ENCODE assay signal across 31 cellular contexts in the genomic region with DNA sequence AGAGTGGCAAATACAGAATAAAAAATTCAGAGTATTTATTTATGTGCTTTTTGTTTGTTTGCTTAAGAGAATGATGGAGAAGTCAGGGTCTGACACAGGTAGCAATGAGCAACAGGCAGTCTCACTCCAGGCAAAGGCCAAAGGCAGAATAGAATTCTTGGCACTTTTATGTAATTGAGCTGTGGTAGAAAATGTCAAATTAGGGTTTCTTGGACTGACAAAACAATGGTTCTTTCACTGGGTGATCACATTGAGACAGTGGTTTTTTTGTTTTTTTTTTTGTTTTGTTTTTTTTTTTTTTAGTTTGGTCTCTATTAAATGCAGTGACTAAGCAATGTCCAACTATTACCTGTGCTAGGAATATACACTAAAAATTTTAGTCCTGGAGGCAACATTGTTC. TPM values are rescaled to one million over a fixed set of nuclear protein-coding genes. Genes with fewer than 3 reads are reported as not detected.
"Had no signal": no experiment of that assay in that cellular context is flagged by ENCODE, and none has a peak within 500 bp of the region (broad histone marks: within the 10 kb centered on the region; RNA-seq: fewer than 3 reads in every experiment).

No MANE protein-coding gene starts in this region.

- ATAC-seq: activated CD4-positive, CD25-positive, alpha-beta regulatory T cell treated with anti-CD3 and anti-CD28 coated beads, Interleukin-2, amount 50 U/mL, for 24 hours; activated CD8-positive, alpha-beta T cell treated with anti-CD3 and anti-CD28 coated beads for 36 hours; activated T-cell treated with anti-CD3 and anti-CD28 coated beads, Interleukin-2, amount 50 U/mL, for 4 hours; activated T-helper 17 cell treated with anti-CD3 and anti-CD28 coated beads, Interleukin-2, amount 50 U/mL, for 72 hours; body of pancreas; effector memory CD8-positive, alpha-beta T cell; foreskin keratinocyte; gastrocnemius medialis; T-helper 17 cell had no signal

- DNase-seq: activated B cell treated with CpG ODN at 0.5 μM for 24 hours; activated CD4-positive, alpha-beta T cell treated with anti-CD3 and anti-CD28 coated beads for 48 hours; activated CD4-positive, alpha-beta T cell treated with anti-CD3 and anti-CD28 coated beads, Interleukin-2, amount 50 U/mL, for 1 hour; activated CD4-positive, alpha-beta T cell treated with anti-CD3 and anti-CD28 coated beads, Interleukin-2, amount 50 U/mL, for 48 hours; activated CD8-positive, alpha-beta memory T cell treated with anti-CD3 and anti-CD28 coated beads for 24 hours; activated CD8-positive, alpha-beta T cell treated with anti-CD3 and anti-CD28 coated beads for 36 hours; activated effector memory CD4-positive, alpha-beta T cell treated with Interleukin-2 at 50 U/mL for 16 hours; activated gamma-delta T cell treated with Interleukin-2 at 50 U/mL for 16 hours; activated naive CD4-positive, alpha-beta T cell treated with anti-CD3 and anti-CD28 coated beads, Interleukin-2, amount 50 U/mL, for 16 hours; activated naive CD4-positive, alpha-beta T cell treated with Interleukin-2 at 50 U/mL for 16 hours; activated T-cell treated with anti-CD3 and anti-CD28 coated beads, Interleukin-2, amount 50 U/mL, for 4 hours; amniotic stem cell; body of pancreas; cortex of kidney; dermis blood vessel endothelial cell; effector CD4-positive, alpha-beta T cell; effector memory CD8-positive, alpha-beta T cell; erythroblast; foreskin keratinocyte; gastrocnemius medialis; T-helper 1 cell; T-helper 17 cell; T1000 had no signal

- H3K4me3 Mint-ChIP-seq: activated B cell treated with CpG ODN at 0.5 μM for 24 hours; activated CD8-positive, alpha-beta T cell treated with anti-CD3 and anti-CD28 coated beads for 36 hours; activated naive CD8-positive, alpha-beta T cell; activated T-cell treated with anti-CD3 and anti-CD28 coated beads, Interleukin-2, amount 50 U/mL, for 4 hours; activated T-helper 17 cell treated with anti-CD3 and anti-CD28 coated beads, Interleukin-2, amount 50 U/mL, for 72 hours; effector memory CD8-positive, alpha-beta T cell; T-helper 17 cell; T-helper 2 cell treated with Interferon-gamma antibody and Interleukin-4, amounts not matched to agents 5 μg/mL and 100 μg/mL, for 36 hours had no signal

- H3K27ac Mint-ChIP-seq: activated B cell treated with CpG ODN at 0.5 μM for 24 hours; activated CD8-positive, alpha-beta T cell treated with anti-CD3 and anti-CD28 coated beads for 36 hours; activated naive CD8-positive, alpha-beta T cell; activated T-helper 17 cell treated with anti-CD3 and anti-CD28 coated beads, Interleukin-2, amount 50 U/mL, for 72 hours; effector memory CD8-positive, alpha-beta T cell; T-helper 17 cell; T-helper 2 cell treated with Interferon-gamma antibody and Interleukin-4, amounts not matched to agents 5 μg/mL and 100 μg/mL, for 36 hours had no signal

- H3K27me3 Mint-ChIP-seq: activated B cell treated with CpG ODN at 0.5 μM for 24 hours; activated CD8-positive, alpha-beta T cell treated with anti-CD3 and anti-CD28 coated beads for 36 hours; activated naive CD8-positive, alpha-beta T cell; activated T-helper 17 cell treated with anti-CD3 and anti-CD28 coated beads, Interleukin-2, amount 50 U/mL, for 72 hours; effector memory CD8-positive, alpha-beta T cell; T-helper 17 cell had no signal

- H3K36me3 Mint-ChIP-seq: activated naive CD8-positive, alpha-beta T cell had no signal

- H3K4me1 Mint-ChIP-seq: activated B cell treated with CpG ODN at 0.5 μM for 24 hours; activated T-helper 17 cell treated with anti-CD3 and anti-CD28 coated beads, Interleukin-2, amount 50 U/mL, for 72 hours; T-helper 17 cell had no signal

RNA-seq across cellular contexts. Expression of a gene that starts 27.4 kb away (rescaled TPM):
- total RNA-seq: activated B cell treated with CpG ODN at 0.5 μM for 24 hours; activated CD8-positive, alpha-beta T cell treated with anti-CD3 and anti-CD28 coated beads for 36 hours; activated T-cell treated with anti-CD3 and anti-CD28 coated beads, Interleukin-2, amount 50 U/mL, for 4 hours; activated T-helper 17 cell treated with anti-CD3 and anti-CD28 coated beads, Interleukin-2, amount 50 U/mL, for 72 hours; astrocyte; body of pancreas; chondrocyte; esophagus muscularis mucosa; foreskin keratinocyte; gastrocnemius medialis; glomerular endothelial cell; T-helper 17 cell had no signal
